ENCODE assay signal across 8 cellular contexts in the genomic region with DNA sequence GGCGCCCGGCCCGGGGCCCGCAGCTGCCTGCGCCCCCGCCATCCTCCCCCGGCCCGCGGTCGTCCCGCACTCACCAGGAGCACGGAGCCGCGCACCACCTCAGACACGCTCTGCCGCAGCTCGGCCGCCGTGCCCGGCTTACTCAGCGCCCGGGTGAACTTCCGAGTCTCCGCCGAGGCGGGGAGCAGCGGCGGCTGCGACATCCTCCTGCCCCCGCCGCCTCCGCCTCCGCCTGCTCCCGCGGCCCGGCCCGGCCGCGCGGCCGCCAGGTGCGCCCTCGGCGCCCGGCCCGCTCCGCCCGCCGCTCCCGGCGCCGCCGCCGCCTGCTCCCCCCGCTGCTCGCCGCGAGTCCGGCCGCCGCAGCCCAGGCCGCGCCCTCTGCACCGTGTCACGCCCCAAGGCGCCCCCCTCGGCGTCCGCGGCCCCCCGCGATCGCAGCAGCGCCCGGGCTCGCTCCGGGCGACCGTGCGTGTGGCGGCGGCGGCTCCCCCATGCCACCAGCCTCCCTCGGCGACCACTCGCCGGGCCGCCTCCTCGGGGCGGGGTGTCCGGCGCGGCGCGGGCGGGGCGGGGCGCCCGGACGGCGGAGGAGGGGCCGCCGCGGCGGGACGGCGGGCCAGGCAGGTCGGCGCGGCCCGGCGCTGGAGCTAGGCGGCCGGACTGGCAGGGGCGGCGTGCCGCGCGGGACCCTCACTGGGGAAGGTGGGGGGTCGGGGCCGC.
DNase-seq lines count a peak whose midpoint lies in the region; ATAC-seq lines count a peak whose summit lies in the region.

No MANE protein-coding gene starts in this region.

- no peaks in the 10 kb centered on the region for H3K9me3 ChIP-seq in esophagus (ENCODE audit: control insufficient read depth in 2 of 2, insufficient read depth in 1 of 2, low read depth in 1 of 2, low read length in 1 of 2)

- H3K36me3 Mint-ChIP-seq in stimulated activated naive B cell treated with anti-CD40 and anti-IgM and Interleukin-4, amounts not matched to agents 10 μg/mL and 1 μg/mL and 100 μg/mL, for 72 hours, result peaks cover 0 to 1% of the 10 kb centered on the region in 2 donors

- no peak overlapping the region for H3K27ac Mint-ChIP-seq in stimulated activated naive B cell treated with anti-CD40 and anti-IgM and Interleukin-4, amounts not matched to agents 10 μg/mL and 1 μg/mL and 100 μg/mL, for 72 hours

- H3K4me1 ChIP-seq in esophagus (ENCODE audit: control insufficient read depth in 2 of 2, insufficient read depth in 2 of 2, low read length in 1 of 2), result peaks cover 2 to 12% of the 10 kb centered on the region in 2 donors

- H3K36me3 ChIP-seq in esophagus (ENCODE audit: control insufficient read depth in 2 of 2, insufficient read depth in 2 of 2, low read length in 1 of 2), result peaks cover 0 to 2% of the 10 kb centered on the region in 2 donors

- DNase-seq in NCI-H748 (lab: John Stamatoyannopoulos, UW; ENCODE audit: unreplicated experiment) (peak; percentile 67), NCI-H748 treated with DMSO at 0.1 percent for 48 hours (lab: John Stamatoyannopoulos, UW) (no peak), NCI-H460 (ENCODE audit: extremely low read depth, low read depth) (peak; percentile 20), activated T-cell treated with anti-CD3 and anti-CD28 coated beads for 4 hours (peak; percentile 68), myocyte (ENCODE audit: low read depth) (peak; percentile 62)
- DNase-seq in stimulated activated naive B cell treated with anti-CD40 and anti-IgM and Interleukin-4, amounts not matched to agents 10 μg/mL and 1 μg/mL and 100 μg/mL, for 72 hours, result peak; percentile 48

- no peaks in the 10 kb centered on the region for H3K27me3 ChIP-seq in esophagus (ENCODE audit: control insufficient read depth in 1 of 2, insufficient read depth in 2 of 2, low read length in 2 of 2)

- H3K27ac ChIP-seq in esophagus (ENCODE audit: low read depth in 2 of 2, low read length in 1 of 2), result peak overlapping the region; percentile 92 to 99

- H3K9me3 Mint-ChIP-seq in stimulated activated naive B cell treated with anti-CD40 and anti-IgM and Interleukin-4, amounts not matched to agents 10 μg/mL and 1 μg/mL and 100 μg/mL, for 72 hours, result no peaks in the 10 kb centered on the region

- peaks cover 1 to 2% of the 10 kb centered on the region in 2 donors for H3K27me3 Mint-ChIP-seq in stimulated activated naive B cell treated with anti-CD40 and anti-IgM and Interleukin-4, amounts not matched to agents 10 μg/mL and 1 μg/mL and 100 μg/mL, for 72 hours

- 1% methylated on average over 77 to 121 of the region's 121 CpGs for WGBS in esophagus, 2 donors

- peaks cover 24 to 35% of the 10 kb centered on the region in 2 donors for H3K4me1 Mint-ChIP-seq in stimulated activated naive B cell treated with anti-CD40 and anti-IgM and Interleukin-4, amounts not matched to agents 10 μg/mL and 1 μg/mL and 100 μg/mL, for 72 hours

- H3K4me3 Mint-ChIP-seq in stimulated activated naive B cell treated with anti-CD40 and anti-IgM and Interleukin-4, amounts not matched to agents 10 μg/mL and 1 μg/mL and 100 μg/mL, for 72 hours, result peak overlapping the region; percentile 72 to 97

- peak overlapping the region; percentile 91 to 97 for H3K4me3 ChIP-seq in esophagus (ENCODE audit: low read depth in 1 of 2, low read length in 2 of 2)

- ATAC-seq in HG02884 (IDR thresholded peaks at IDR 0.05; ENCODE audit: unreplicated experiment), result peak; percentile 30
- peak; percentile 54 to 56 for ATAC-seq in stimulated activated naive B cell treated with anti-CD40 and anti-IgM and Interleukin-4, amounts not matched to agents 10 μg/mL and 1 μg/mL and 100 μg/mL, for 72 hours (replicated peaks)
